In the genomic region with DNA sequence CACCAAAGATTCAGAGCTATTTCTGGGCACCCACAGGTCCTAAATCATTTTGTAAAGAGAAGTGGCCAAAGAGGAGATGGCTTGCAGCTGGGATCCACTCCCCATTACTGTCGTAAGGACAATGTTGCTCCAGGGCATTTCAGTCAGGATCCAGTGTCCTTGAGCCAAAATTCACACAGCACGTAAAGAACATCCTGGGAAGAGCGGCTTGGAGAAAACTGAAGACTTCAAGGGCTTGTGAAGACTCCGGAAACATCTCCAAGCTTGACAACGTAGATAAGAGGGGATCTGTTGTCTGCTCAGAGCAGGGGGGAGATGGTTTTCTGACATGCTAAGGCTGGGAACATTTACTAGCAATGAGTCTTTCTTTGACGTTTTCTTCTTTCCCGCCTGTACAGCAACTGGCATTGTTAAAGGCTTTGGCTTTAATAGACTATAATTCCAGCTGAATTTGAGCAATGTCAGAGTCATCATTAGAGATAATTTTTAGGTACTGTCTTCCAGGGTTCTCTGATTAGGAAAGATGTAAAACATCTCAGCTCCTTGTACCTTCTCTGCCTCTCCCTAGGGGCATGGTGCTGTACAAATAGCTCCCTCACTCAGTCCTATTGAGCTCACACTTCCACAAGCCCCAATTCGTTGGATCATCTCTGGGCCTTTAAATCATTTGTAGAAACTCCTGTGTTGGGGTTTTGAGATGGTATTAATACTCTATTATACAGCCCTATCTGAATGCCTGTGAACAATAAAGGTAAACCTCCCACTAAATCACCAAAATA, we compare ENCODE assay signal across 1 cellular context.
TF ChIP-seq lines count a peak whose summit lies in the region.

No MANE protein-coding gene starts in this region.

TF ChIP-seq in K562, 482 proteins besides CTCF, POLR2A, EP300 and RAD21 (continued from another document):
- TF ChIP-seq, protein P1, sequence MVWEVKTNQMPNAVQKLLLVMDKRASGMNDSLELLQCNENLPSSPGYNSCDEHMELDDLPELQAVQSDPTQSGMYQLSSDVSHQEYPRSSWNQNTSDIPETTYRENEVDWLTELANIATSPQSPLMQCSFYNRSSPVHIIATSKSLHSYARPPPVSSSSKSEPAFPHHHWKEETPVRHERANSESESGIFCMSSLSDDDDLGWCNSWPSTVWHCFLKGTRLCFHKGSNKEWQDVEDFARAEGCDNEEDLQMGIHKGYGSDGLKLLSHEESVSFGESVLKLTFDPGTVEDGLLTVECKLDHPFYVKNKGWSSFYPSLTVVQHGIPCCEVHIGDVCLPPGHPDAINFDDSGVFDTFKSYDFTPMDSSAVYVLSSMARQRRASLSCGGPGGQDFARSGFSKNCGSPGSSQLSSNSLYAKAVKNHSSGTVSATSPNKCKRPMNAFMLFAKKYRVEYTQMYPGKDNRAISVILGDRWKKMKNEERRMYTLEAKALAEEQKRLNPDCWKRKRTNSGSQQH (CRISPR knock-in tag; IDR thresholded peaks at IDR 0.05) = no peak
- TF ChIP-seq ZNF77 (CRISPR knock-in tag; IDR thresholded peaks at IDR 0.05) (no peak), CBFA2T3 (IDR thresholded peaks at IDR 0.05) (peak; percentile 75), NRF1 (conservative IDR thresholded peaks at IDR 0.05 in 1 of 2, IDR thresholded peaks at IDR 0.05 in 1 of 2) (no peak)
TF ChIP-seq in K562: peak in this region for 17.
